ENCODE assay signal across 11 cellular contexts in the genomic region with DNA sequence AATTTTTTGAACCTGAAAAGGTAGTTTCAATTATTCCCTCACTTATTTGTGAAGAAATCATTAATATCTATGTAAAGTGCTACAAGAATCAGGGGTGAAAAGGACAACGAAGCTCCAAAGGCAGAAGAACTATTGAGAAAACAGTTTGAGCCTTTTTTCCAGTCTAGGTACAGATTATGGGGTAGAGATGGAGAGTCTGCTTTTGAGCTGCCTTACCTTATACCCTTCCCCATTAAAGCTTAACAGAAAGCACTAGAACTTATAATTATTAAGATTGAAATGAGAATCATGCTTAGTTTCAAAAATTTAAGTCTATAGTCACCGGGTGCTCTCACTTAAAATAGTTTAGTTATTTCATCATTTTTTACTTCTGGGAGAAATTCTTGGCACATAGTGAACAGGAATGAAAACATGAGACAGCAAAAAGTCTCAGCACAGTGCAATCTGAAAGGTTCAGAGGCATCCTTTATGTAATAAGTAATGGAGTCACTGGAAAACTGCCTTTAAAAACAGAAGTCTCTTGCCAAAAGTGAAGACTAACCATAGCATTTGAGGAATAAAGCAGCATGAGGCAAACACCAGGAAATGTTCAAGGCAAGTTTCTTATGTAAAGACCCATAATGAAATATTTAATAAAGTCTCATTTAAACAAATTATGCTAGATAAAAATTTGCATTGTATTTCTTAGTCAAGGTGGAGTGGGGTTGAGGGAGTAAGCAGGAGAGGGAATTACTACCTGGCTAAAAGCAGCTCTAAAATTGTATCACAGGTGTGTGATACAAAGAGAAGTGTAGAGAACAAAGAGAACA. TPM values are rescaled to one million over a fixed set of nuclear protein-coding genes. Genes with fewer than 3 reads are reported as not detected.
DNase-seq lines count a peak whose midpoint lies in the region; ATAC-seq and TF ChIP-seq lines count a peak whose summit lies in the region.
"Had no signal": no experiment of that assay in that cellular context is flagged by ENCODE, and none has a peak within 500 bp of the region (broad histone marks: within the 10 kb centered on the region; RNA-seq: fewer than 3 reads in every experiment).

No MANE protein-coding gene starts in this region.

- H3K4me3 ChIP-seq in coronary artery, result no peak overlapping the region
- no peak overlapping the region for H3K4me3 ChIP-seq in muscle layer of duodenum (ENCODE audit: low read depth in 1 of 2, low read length in 2 of 2)
- no peak overlapping the region for H3K4me3 ChIP-seq in mucosa of descending colon
- H3K4me3 ChIP-seq: skin epidermis had no signal

- TF ChIP-seq CTCF in coronary artery (IDR thresholded peaks at IDR 0.05) (no peak), mucosa of descending colon (IDR thresholded peaks at IDR 0.05) (no peak)

- peak; percentile 80 for DNase-seq in AG08395 (ENCODE audit: low spot score)
- peak; percentile 59 for DNase-seq in M059J (ENCODE audit: low read depth)
- DNase-seq in coronary artery (ENCODE audit: low spot score), result no peak
- no peak for DNase-seq in retina
- no peak for DNase-seq in mucosa of descending colon
- DNase-seq in activated gamma-delta T cell (lab: John Stamatoyannopoulos, UW), result no peak
- DNase-seq: amygdala, NCI-H146 had no signal

- H3K36me3 ChIP-seq in muscle layer of duodenum (ENCODE audit: control insufficient read depth in 1 of 2, insufficient read depth in 2 of 2, low read length in 2 of 2) (no peaks in the 10 kb centered on the region), mucosa of descending colon (ENCODE audit: low read depth) (no peaks in the 10 kb centered on the region)

- H3K4me1 ChIP-seq in muscle layer of duodenum (ENCODE audit: control insufficient read depth in 1 of 2, insufficient read depth in 2 of 2, low read length in 2 of 2) (no peaks in the 10 kb centered on the region), mucosa of descending colon (ENCODE audit: low read depth) (no peaks in the 10 kb centered on the region)

- intact Hi-C loops in mucosa of descending colon (cut with DNase I, micrococcal nuclease), result no loop called here

- H3K27ac ChIP-seq in coronary artery (peak overlapping the region; percentile 5 to 65), muscle layer of duodenum (ENCODE audit: low read length) (peak overlapping the region; percentile 3)
- H3K27ac ChIP-seq: skin epidermis had no signal

- no peaks in the 10 kb centered on the region for H3K9me3 ChIP-seq in muscle layer of duodenum (ENCODE audit: control insufficient read depth in 1 of 2, low read length in 2 of 2)
- H3K9me3 ChIP-seq in mucosa of descending colon, result no peaks in the 10 kb centered on the region

- ATAC-seq in HG02852 (IDR thresholded peaks at IDR 0.05; ENCODE audit: unreplicated experiment) (no peak), mucosa of descending colon (no peak)

- H3K27me3 ChIP-seq in muscle layer of duodenum (ENCODE audit: low read depth, low read length), result no peaks in the 10 kb centered on the region

RNA-seq across cellular contexts. Expression of a gene that starts 5.1 kb away (rescaled TPM):
- 14.8 and 18.2 TPM in 2 replicates for total RNA-seq in M059J (2014; rRNA removed; shearing (Covaris generic))
- 10 to 100 TPM in 1 of 3 donors, 1 to 10 TPM in 2; 3.0 to 11.8 (median 4.3) TPM for total RNA-seq in mucosa of descending colon

Comparison
In these comparisons a context has a peak if more than half of its experiments do, and no peak if none do; other contexts are left out.
1. DNase-seq: peak in AG08395 (single experiment) and M059J (single experiment); none in coronary artery (single experiment), retina (single experiment), mucosa of descending colon (0 of 3) and activated gamma-delta T cell (single experiment).